27 cellular contexts compared by ENCODE assay signal in the genomic region with DNA sequence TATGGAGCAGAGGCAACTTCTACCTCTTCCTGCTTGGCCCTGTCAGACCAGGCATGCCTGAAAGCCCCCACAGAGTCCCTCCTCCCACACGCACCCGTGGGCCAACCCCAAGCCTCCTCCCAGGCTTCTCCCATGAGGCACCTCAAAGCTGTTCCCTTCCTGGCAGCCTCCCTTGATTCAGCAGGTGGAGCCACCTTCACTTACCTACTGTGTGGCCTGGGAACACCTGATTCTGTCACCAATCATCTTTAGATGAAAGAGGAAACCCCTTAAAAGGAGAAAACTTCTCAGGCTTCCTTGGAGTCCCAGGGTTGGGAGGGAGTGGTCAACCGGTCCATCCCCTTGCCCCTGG. TPM values are rescaled to one million over a fixed set of nuclear protein-coding genes. Genes with fewer than 3 reads are reported as not detected.
DNase-seq lines count a peak whose midpoint lies in the region; TF ChIP-seq lines count a peak whose summit lies in the region.
"Had no signal": no experiment of that assay in that cellular context is flagged by ENCODE, and none has a peak within 500 bp of the region (broad histone marks: within the 10 kb centered on the region; RNA-seq: fewer than 3 reads in every experiment).

No MANE protein-coding gene starts in this region.

- no peak overlapping the region for H3K23ac ChIP-seq in mesenchymal stem cell (ENCODE audit: low read length in 2 of 2)

- H3K4me1 ChIP-seq in mesenchymal stem cell (ENCODE audit: control insufficient read depth, insufficient read depth, low read depth, low read length) = no peaks in the 10 kb centered on the region
- H3K4me1 ChIP-seq: heart right ventricle, SJSA1, tibial nerve had no signal

- H3K27ac Mint-ChIP-seq in osteocyte (ENCODE audit: unreplicated experiment) = no peak overlapping the region
- H3K27ac Mint-ChIP-seq: activated naive CD8-positive, alpha-beta T cell treated with anti-CD3 and anti-CD28 coated beads, Interleukin-2, amount 50 U/mL, for 24 hours; CD4-positive, alpha-beta T cell had no signal

- H3K4me1 Mint-ChIP-seq in osteocyte (ENCODE audit: unreplicated experiment) = no peaks in the 10 kb centered on the region
- H3K4me1 Mint-ChIP-seq: activated naive CD8-positive, alpha-beta T cell treated with anti-CD3 and anti-CD28 coated beads, Interleukin-2, amount 50 U/mL, for 24 hours had no signal

- H2BK15ac ChIP-seq in mesenchymal stem cell (ENCODE audit: low read depth, poor library complexity, severe bottlenecking) = no peak overlapping the region

- H2BK5ac ChIP-seq in mesenchymal stem cell (ENCODE audit: low read depth, low read length, poor library complexity, severe bottlenecking) = no peak overlapping the region

- H2AK5ac ChIP-seq in mesenchymal stem cell (ENCODE audit: low read length, severe bottlenecking) = no peak overlapping the region

- no peak overlapping the region for H3K9ac ChIP-seq in mesenchymal stem cell (ENCODE audit: low read length)

- H3K4me3 Mint-ChIP-seq in osteocyte (ENCODE audit: unreplicated experiment) = no peak overlapping the region
- H3K4me3 Mint-ChIP-seq: activated naive CD8-positive, alpha-beta T cell treated with anti-CD3 and anti-CD28 coated beads, Interleukin-2, amount 50 U/mL, for 24 hours; CD4-positive, alpha-beta T cell had no signal

- 41% methylated on average over 2 of the region's 3 CpGs for WGBS in mesenchymal stem cell

- no peak overlapping the region for H3K4ac ChIP-seq in mesenchymal stem cell (ENCODE audit: low read depth in 1 of 2, low read length in 2 of 2)

- H4K91ac ChIP-seq in mesenchymal stem cell (ENCODE audit: low read length) = no peak overlapping the region

- no peak overlapping the region for H4K8ac ChIP-seq in mesenchymal stem cell (ENCODE audit: low read length)

- no peak overlapping the region for H2BK120ac ChIP-seq in mesenchymal stem cell (ENCODE audit: low read depth, low read length)

- H3K27me3 ChIP-seq in mesenchymal stem cell (ENCODE audit: control insufficient read depth in 1 of 2, insufficient read depth in 1 of 2, low read length in 2 of 2) = peaks cover 36 to 74% of the 10 kb centered on the region in 2 experiments
- H3K27me3 ChIP-seq: SJSA1 had no signal

- H3K14ac ChIP-seq in mesenchymal stem cell (ENCODE audit: low read length in 2 of 2) = no peak overlapping the region

- H2BK12ac ChIP-seq in mesenchymal stem cell (ENCODE audit: low read length in 2 of 2) = no peak overlapping the region

- H3K4me2 ChIP-seq in mesenchymal stem cell (ENCODE audit: low read length, poor library complexity, severe bottlenecking) = no peak overlapping the region

- no peak overlapping the region for H3K27ac ChIP-seq in mesenchymal stem cell (ENCODE audit: low read length, poor library complexity, severe bottlenecking)
- H3K27ac ChIP-seq: dorsolateral prefrontal cortex, heart right ventricle, SJSA1, tibial nerve had no signal

- H3K18ac ChIP-seq in mesenchymal stem cell (ENCODE audit: low read depth in 1 of 2, low read length in 2 of 2) = no peak overlapping the region

- TF ChIP-seq CTCF in epithelial cell of esophagus (IDR thresholded peaks at IDR 0.05; ENCODE audit: insufficient read depth, low read depth, low read length, missing control alignments) = peak; percentile 9
- no peak for TF ChIP-seq CTCF in osteocyte (IDR thresholded peaks at IDR 0.05)

- no peaks in the 10 kb centered on the region for H3K36me3 ChIP-seq in mesenchymal stem cell (ENCODE audit: control insufficient read depth in 1 of 2, insufficient read depth in 2 of 2, low read depth in 1 of 2, low read length in 2 of 2)
- H3K36me3 ChIP-seq: heart right ventricle, SJSA1, tibial nerve had no signal

- H3K9me3 ChIP-seq in mesenchymal stem cell (ENCODE audit: control insufficient read depth, low read length) = no peaks in the 10 kb centered on the region
- H3K9me3 ChIP-seq: heart right ventricle, SJSA1, tibial nerve had no signal

- no peaks in the 10 kb centered on the region for H3K9me3 Mint-ChIP-seq in osteocyte (ENCODE audit: unreplicated experiment)
- H3K9me3 Mint-ChIP-seq: activated naive CD8-positive, alpha-beta T cell treated with anti-CD3 and anti-CD28 coated beads, Interleukin-2, amount 50 U/mL, for 24 hours; CD4-positive, alpha-beta T cell had no signal

- H2AFZ ChIP-seq in mesenchymal stem cell (ENCODE audit: low read depth, low read length) = no peak overlapping the region

- H3K79me1 ChIP-seq in mesenchymal stem cell (replicated peaks; ENCODE audit: low read length, poor library complexity, severe bottlenecking) = no peaks in the 10 kb centered on the region

- H3K36me3 Mint-ChIP-seq in osteocyte (ENCODE audit: unreplicated experiment) = no peaks in the 10 kb centered on the region

- H3K4me3 ChIP-seq in epithelial cell of esophagus (ENCODE audit: low read length) (no peak overlapping the region), mesenchymal stem cell (ENCODE audit: insufficient read depth in 1 of 2, low read depth in 1 of 2, low read length in 2 of 2) (no peak overlapping the region)
- H3K4me3 ChIP-seq: dorsolateral prefrontal cortex, heart right ventricle, SJSA1, tibial nerve had no signal

- H3K27me3 Mint-ChIP-seq in osteocyte (ENCODE audit: unreplicated experiment) = peaks cover 42% of the 10 kb centered on the region

- peak; percentile 50 for DNase-seq in activated CD8-positive, alpha-beta memory T cell treated with anti-CD3 and anti-CD28 coated beads for 24 hours
- DNase-seq in activated CD8-positive, alpha-beta memory T cell treated with anti-CD3 and anti-CD28 coated beads, Interleukin-2, amount 50 U/mL, for 4 hours = no peak
- peak; percentile 43 for DNase-seq in HT-29 (ENCODE audit: low spot score)
- no peak for DNase-seq in epithelial cell of esophagus (ENCODE audit: low read depth)
- DNase-seq in osteocyte (ENCODE audit: extremely low spot score, unreplicated experiment) = peak; percentile 73
- no peak for DNase-seq in RPMI8226
- no peak for DNase-seq in mesenchymal stem cell
- DNase-seq in pons (ENCODE audit: low spot score) = no peak
- DNase-seq: activated CD4-positive, alpha-beta T cell treated with anti-CD3 and anti-CD28 coated beads, Interleukin-2, amount 50 U/mL, for 48 hours; activated naive CD8-positive, alpha-beta T cell treated with anti-CD3 and anti-CD28 coated beads, Interleukin-2, amount 50 U/mL, for 24 hours; activated T-cell treated with anti-CD3 and anti-CD28 coated beads, Interleukin-2, amount 50 U/mL, for 1 hour; AML-193; CD4-positive, alpha-beta T cell; HCEC 1CT; heart right ventricle; left cardiac atrium; NCI-H1417 treated with DMSO at 0.1 percent for 48 hours; NCI-H2107; NCI-H774; nucleus accumbens; T-helper 1 cell had no signal

RNA-seq across cellular contexts. Expression of gene TRIM29, which starts 4.1 kb away (rescaled TPM):
- total RNA-seq in HT-29 (2014; rRNA removed; shearing (Covaris generic)) = 172 and 226 TPM in 2 replicates
- not detected in 2 replicates for total RNA-seq in osteocyte
- polyA plus RNA-seq in mesenchymal stem cell (2013, experiment 1 of 2) = not detected
- polyA plus RNA-seq in mesenchymal stem cell (2013, experiment 2 of 2) = not detected
- total RNA-seq: CD4-positive, alpha-beta T cell; HT1080; pulmonary artery endothelial cell; RPMI7951; SJSA1 had no signal

Comparison
In these comparisons a context has a peak if more than half of its experiments do, and no peak if none do; other contexts are left out.
1. DNase-seq: peak in activated CD8-positive, alpha-beta memory T cell treated with anti-CD3 and anti-CD28 coated beads for 24 hours (single experiment), HT-29 (single experiment) and osteocyte (single experiment); none in activated CD8-positive, alpha-beta memory T cell treated with anti-CD3 and anti-CD28 coated beads, Interleukin-2, amount 50 U/mL, for 4 hours (single experiment), epithelial cell of esophagus (single experiment), RPMI8226 (single experiment), mesenchymal stem cell (single experiment) and pons (single experiment).
2. RNA of gene TRIM29, which starts 4.1 kb away (total RNA-seq): 172 to 226 TPM in HT-29; not detected in osteocyte; every median in the first group is over 100 times any median in the second.